22 cellular contexts compared by ENCODE assay signal in the genomic region with DNA sequence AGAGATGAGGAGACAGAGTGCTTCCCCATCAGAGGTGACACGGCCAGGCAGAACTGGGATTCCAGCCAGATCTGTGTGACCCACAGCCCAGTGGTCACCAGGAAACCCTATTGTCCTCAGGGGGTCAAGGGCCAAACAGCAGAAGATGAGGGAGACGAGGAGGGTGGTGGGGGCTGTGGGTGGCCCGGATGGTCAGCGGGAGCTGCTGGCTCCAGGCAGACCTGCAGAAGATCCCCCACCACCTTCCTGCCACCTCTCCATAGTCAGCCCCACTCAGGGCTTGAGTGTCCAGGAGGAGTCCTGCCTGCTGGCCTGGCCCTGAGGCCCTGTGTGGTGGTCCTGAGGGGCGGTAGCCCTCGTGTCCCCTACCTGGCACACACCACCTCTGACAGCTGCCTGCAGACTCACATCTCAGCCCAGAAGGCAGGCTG.
DNase-seq lines count a peak whose midpoint lies in the region; ATAC-seq and TF ChIP-seq lines count a peak whose summit lies in the region.
"Had no signal": no experiment of that assay in that cellular context is flagged by ENCODE, and none has a peak within 500 bp of the region (broad histone marks: within the 10 kb centered on the region; RNA-seq: fewer than 3 reads in every experiment).

No MANE protein-coding gene starts in this region.

- peak overlapping the region; percentile 39 for H3K18ac ChIP-seq in neuronal stem cell (ENCODE audit: low read length)

- H3K27ac Mint-ChIP-seq in CD14-positive monocyte, result no peak overlapping the region
- H3K27ac Mint-ChIP-seq: activated CD4-positive, alpha-beta memory T cell treated with anti-CD3 and anti-CD28 coated beads for 36 hours had no signal

- no peak overlapping the region for H3K23ac ChIP-seq in neuronal stem cell (ENCODE audit: low read depth, low read length, poor library complexity)

- no peak overlapping the region for H2BK120ac ChIP-seq in neuronal stem cell (ENCODE audit: low read depth, low read length)

- intact Hi-C loops in left ventricle myocardium inferior (cut with micrococcal nuclease), result loop anchor here (10.0 kb wide), 1 partner anchor 129 kb away; no protein-coding TSS in a partner anchor
- intact Hi-C loops in CD14-positive monocyte (cut with micrococcal nuclease), result no loop called here
- intact Hi-C loops in stomach (cut with DNase I; ENCODE audit: low total_unique reads), result no loop called here

- H3K9me3 ChIP-seq in BLaER1 (0 out of 2 replicates have a peak, but pooled peaks cover 4% of the 10 kb centered on the region), RWPE2 (ENCODE audit: severe bottlenecking) (no peaks in the 10 kb centered on the region), left ventricle myocardium inferior (replicated peaks) (no peaks in the 10 kb centered on the region), neuronal stem cell (replicated peaks in 1 of 2; ENCODE audit: control insufficient read depth in 2 of 2, insufficient read depth in 1 of 2, low read depth in 1 of 2, low read length in 2 of 2) (no peaks in the 10 kb centered on the region), stomach (no peaks in the 10 kb centered on the region)
- H3K9me3 ChIP-seq: psoas muscle, SJSA1 had no signal

- H3K79me1 ChIP-seq in neuronal stem cell (ENCODE audit: low read depth, low read length), result no peaks in the 10 kb centered on the region

- TF ChIP-seq CTCF in RWPE2 (IDR thresholded peaks at IDR 0.05; ENCODE audit: poor library complexity, severe bottlenecking) (no peak), left ventricle myocardium inferior (IDR thresholded peaks at IDR 0.05; ENCODE audit: borderline replicate concordance) (no peak), CD14-positive monocyte (IDR thresholded peaks at IDR 0.05) (no peak), stomach (IDR thresholded peaks at IDR 0.05) (no peak)

- H3K36me3 ChIP-seq in BLaER1 (no peaks in the 10 kb centered on the region), RWPE2 (ENCODE audit: low read depth) (no peaks in the 10 kb centered on the region), left ventricle myocardium inferior (no peaks in the 10 kb centered on the region), neuronal stem cell (replicated peaks in 1 of 2; ENCODE audit: control insufficient read depth in 2 of 2, insufficient read depth in 2 of 2, low read length in 2 of 2) (no peaks in the 10 kb centered on the region), stomach (peaks cover 0 to 9% (median 2%) of the 10 kb centered on the region in 4 donors)
- H3K36me3 ChIP-seq: SJSA1 had no signal

- peak; percentile 15; the same call in 2 of the 3 replicates for ATAC-seq in RWPE2 (ENCODE audit: low read depth)
- ATAC-seq: PC-3 had no signal

- H3K4me1 ChIP-seq in BLaER1 (peaks cover 51% of the 10 kb centered on the region), RWPE2 (ENCODE audit: insufficient read depth, poor library complexity, severe bottlenecking) (no peaks in the 10 kb centered on the region), left ventricle myocardium inferior (peaks cover 44% of the 10 kb centered on the region), neuronal stem cell (ENCODE audit: control insufficient read depth in 2 of 2, insufficient read depth in 1 of 2, low read depth in 1 of 2, low read length in 2 of 2) (peaks cover 6 to 8% of the 10 kb centered on the region in 2 donors), stomach (peaks cover 7 to 25% (median 12%) of the 10 kb centered on the region in 4 donors)
- H3K4me1 ChIP-seq: psoas muscle had no signal

- peak overlapping the region in 1 of 2 donors; percentile 28 for H3K4me3 Mint-ChIP-seq in CD14-positive monocyte
- H3K4me3 Mint-ChIP-seq: activated CD4-positive, alpha-beta memory T cell treated with anti-CD3 and anti-CD28 coated beads for 36 hours had no signal

- peak overlapping the region; percentile 44 for H2BK15ac ChIP-seq in neuronal stem cell (ENCODE audit: low read length)

- no peak overlapping the region for H4K91ac ChIP-seq in neuronal stem cell (ENCODE audit: low read depth, low read length, poor library complexity)

- peak overlapping the region; percentile 3 for H3K14ac ChIP-seq in neuronal stem cell (ENCODE audit: low read length)

- TF ChIP-seq EP300 in stomach (IDR thresholded peaks at IDR 0.05), result no peak

- DNase-seq in RWPE2 (ENCODE audit: low spot score) (no peak), left ventricle myocardium inferior (no peak), neuronal stem cell (ENCODE audit: low spot score) (no peak), NCI-H2227 (lab: John Stamatoyannopoulos, UW; ENCODE audit: unreplicated experiment) (no peak), CD14-positive monocyte (ENCODE audit: low spot score) (no peak), stomach (no peak), DMS153 treated with DMSO at 0.1 percent for 48 hours (lab: John Stamatoyannopoulos, UW; ENCODE audit: unreplicated experiment) (no peak)
- DNase-seq: activated CD4-positive, alpha-beta memory T cell treated with anti-CD3 and anti-CD28 coated beads for 36 hours; activated CD4-positive, CD25-positive, alpha-beta regulatory T cell; amniotic stem cell; central memory CD4-positive, alpha-beta T cell; erythroblast; midbrain; NCI-H1930; NCI-H446; PC-3; stimulated activated CD4-positive, alpha-beta T cell treated with anti-CD3 and anti-CD28 coated beads, Interleukin-12 subunit alpha, Interleukin-12 subunit beta, amount 100 ng/mL, for 4 hours; T-helper 2 cell had no signal

- H2BK5ac ChIP-seq in neuronal stem cell (ENCODE audit: low read length), result peak overlapping the region; percentile 33

- H3K27me3 ChIP-seq in BLaER1, result no peaks in the 10 kb centered on the region
- no peaks in the 10 kb centered on the region for H3K27me3 ChIP-seq in RWPE2 (ENCODE audit: insufficient read depth, poor library complexity, severe bottlenecking)
- no peaks in the 10 kb centered on the region for H3K27me3 ChIP-seq in left ventricle myocardium inferior (ENCODE audit: low read depth)
- no peaks in the 10 kb centered on the region for H3K27me3 ChIP-seq in neuronal stem cell (ENCODE audit: control insufficient read depth in 3 of 3, insufficient read depth in 3 of 3, low read depth in 1 of 3, low read length in 3 of 3)
- H3K27me3 ChIP-seq in stomach, result no peaks in the 10 kb centered on the region
- H3K27me3 ChIP-seq: SJSA1 had no signal

- whole genome bisulfite sequencing in neuronal stem cell (ENCODE audit: extremely low coverage in 2 of 2, insufficient read length in 2 of 2, insufficient replicate concordance in 1 of 2), 2 donors, result no CpG with 5 or more reads among the region's 6 CpGs
- WGBS in stomach, 5 donors, result 39 to 71% (median 58%) methylated on average over 4 to 6 of the region's 6 CpGs; no CpG with 5 or more reads in 1 of the 5 donors

- no peak overlapping the region for H2AFZ ChIP-seq in neuronal stem cell (ENCODE audit: low read length)

- peaks cover 3 to 5% (median 4%) of the 10 kb centered on the region in 3 donors for H3K27me3 Mint-ChIP-seq in CD14-positive monocyte (ENCODE audit: low read depth in 3 of 3)

- no peaks in the 10 kb centered on the region for H3K36me3 Mint-ChIP-seq in CD14-positive monocyte
- H3K36me3 Mint-ChIP-seq: activated CD4-positive, alpha-beta memory T cell treated with anti-CD3 and anti-CD28 coated beads for 36 hours had no signal

- H3K4me3 ChIP-seq in BLaER1 (no peak overlapping the region), RWPE2 (ENCODE audit: severe bottlenecking) (no peak overlapping the region), left ventricle myocardium inferior (no peak overlapping the region), neuronal stem cell (ENCODE audit: low read length in 2 of 2) (no peak overlapping the region), stomach (no peak overlapping the region)
- H3K4me3 ChIP-seq: psoas muscle, SJSA1 had no signal

- H3K9ac ChIP-seq in BLaER1 (peak overlapping the region; percentile 55; the same call in 1 of the 2 replicates), neuronal stem cell (ENCODE audit: low read depth, low read length, poor library complexity) (no peak overlapping the region)

- no peak for TF ChIP-seq POLR2A in stomach (IDR thresholded peaks at IDR 0.05)

- H3K9me3 Mint-ChIP-seq in CD14-positive monocyte, result peaks cover 0 to 12% (median 3%) of the 10 kb centered on the region in 7 donors
- H3K9me3 Mint-ChIP-seq: activated CD4-positive, alpha-beta memory T cell treated with anti-CD3 and anti-CD28 coated beads for 36 hours had no signal

- H3K4me1 Mint-ChIP-seq in CD14-positive monocyte, result peaks cover 8% of the 10 kb centered on the region

- no peak overlapping the region for H3K4ac ChIP-seq in neuronal stem cell (ENCODE audit: low read length)

- no peak overlapping the region for H4K8ac ChIP-seq in neuronal stem cell (ENCODE audit: low read depth, low read length)

- H3K27ac ChIP-seq in BLaER1 (peak overlapping the region; percentile 81), RWPE2 (ENCODE audit: poor library complexity, severe bottlenecking) (no peak overlapping the region), left ventricle myocardium inferior (replicated peaks) (peak overlapping the region; percentile 73), neuronal stem cell (replicated peaks; ENCODE audit: low read length) (no peak overlapping the region), stomach (no peak overlapping the region)
- H3K27ac ChIP-seq: C4-2B, psoas muscle, SJSA1 had no signal

- H4K20me1 ChIP-seq in BLaER1, result no peaks in the 10 kb centered on the region

- H2AK5ac ChIP-seq in neuronal stem cell (ENCODE audit: low read depth, low read length), result peak overlapping the region; percentile 56

- H3K4me2 ChIP-seq in BLaER1 (peak overlapping the region; percentile 92), neuronal stem cell (ENCODE audit: insufficient read depth, low read length, poor library complexity, severe bottlenecking) (no peak overlapping the region)

- H2BK12ac ChIP-seq in neuronal stem cell (ENCODE audit: low read length), result peak overlapping the region; percentile 5

Comparison
In these comparisons a context has a peak if more than half of its experiments do, and no peak if none do; other contexts are left out.
1. H3K27ac ChIP-seq: peak in BLaER1 (single experiment) and left ventricle myocardium inferior (single experiment); none in RWPE2 (single experiment), neuronal stem cell (single experiment) and stomach (0 of 5).